In the genomic region with DNA sequence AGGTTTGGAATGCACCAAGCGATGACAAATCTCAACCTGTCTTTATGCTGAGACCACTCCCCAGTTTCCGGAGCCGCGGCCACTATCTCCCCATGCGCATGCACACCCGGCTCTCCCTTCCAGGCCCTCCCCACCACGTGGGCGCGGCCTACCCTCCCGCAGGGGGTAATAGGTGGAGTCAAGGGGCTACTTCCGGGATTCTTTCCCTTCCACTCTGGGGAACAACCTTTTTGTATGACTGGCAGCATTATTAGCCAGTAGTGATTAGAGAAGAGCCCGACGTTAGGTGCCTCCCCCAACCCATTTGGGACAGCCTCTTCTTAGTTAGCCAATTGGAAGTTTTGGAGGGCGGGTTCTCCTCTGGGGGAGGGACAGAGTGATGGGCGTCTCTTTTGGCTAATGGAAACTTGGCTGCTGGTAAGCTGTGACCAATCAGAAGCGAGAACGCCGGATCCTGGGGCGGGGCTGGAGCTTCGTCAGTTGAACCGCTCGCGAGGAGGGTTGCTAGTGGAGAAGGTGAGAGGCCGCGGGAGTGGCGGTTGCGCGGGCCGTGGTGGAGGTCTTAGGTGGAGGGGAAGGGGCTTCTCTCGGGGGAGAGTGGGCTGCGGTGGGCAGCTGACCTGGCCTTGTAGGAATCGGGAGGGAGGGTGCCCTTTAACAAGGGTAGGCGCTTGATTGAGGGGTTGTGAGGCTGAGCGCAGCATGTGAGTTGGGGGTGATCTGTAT, we compare ENCODE assay signal across 8 cellular contexts. TPM values are rescaled to one million over a fixed set of nuclear protein-coding genes. Genes with fewer than 3 reads are reported as not detected.
DNase-seq lines count a peak whose midpoint lies in the region; ATAC-seq and TF ChIP-seq lines count a peak whose summit lies in the region.

A gene with protein sequence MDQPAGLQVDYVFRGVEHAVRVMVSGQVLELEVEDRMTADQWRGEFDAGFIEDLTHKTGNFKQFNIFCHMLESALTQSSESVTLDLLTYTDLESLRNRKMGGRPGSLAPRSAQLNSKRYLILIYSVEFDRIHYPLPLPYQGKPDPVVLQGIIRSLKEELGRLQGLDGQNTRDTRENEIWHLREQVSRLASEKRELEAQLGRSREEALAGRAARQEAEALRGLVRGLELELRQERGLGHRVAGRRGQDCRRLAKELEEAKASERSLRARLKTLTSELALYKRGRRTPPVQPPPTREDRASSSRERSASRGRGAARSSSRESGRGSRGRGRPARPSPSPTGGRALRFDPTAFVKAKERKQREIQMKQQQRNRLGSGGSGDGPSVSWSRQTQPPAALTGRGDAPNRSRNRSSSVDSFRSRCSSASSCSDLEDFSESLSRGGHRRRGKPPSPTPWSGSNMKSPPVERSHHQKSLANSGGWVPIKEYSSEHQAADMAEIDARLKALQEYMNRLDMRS (plus strand): TSS at position 479 of the 726 bp plus-strand sequence. CDS start 7,552 bp downstream, outside the sequence.

- peak within 1 kb of the TSS in 1 of 2 donors; percentile 43 for H3K27ac ChIP-seq in thoracic aorta

- no peaks in the 10 kb centered on the region for H3K9me3 ChIP-seq in thoracic aorta

- peak; percentile 100 for ATAC-seq in thoracic aorta (ENCODE audit: insufficient number of reproducible peaks, low FRiP score, low read depth)

- no peaks in the 10 kb centered on the region for H3K27me3 ChIP-seq in thoracic aorta (replicated peaks; ENCODE audit: insufficient read depth)

- H3K36me3 ChIP-seq in thoracic aorta: no peaks in the 10 kb centered on the region

- DNase-seq in GM04503 (ENCODE audit: low read depth) (peak; percentile 99), HFF-Myc (ENCODE audit: extremely low read depth, low read depth) (peak; percentile 99), NAMALWA (ENCODE audit: low spot score) (peak; percentile 100), SK-MEL-5 (ENCODE audit: low read depth, low spot score) (peak; percentile 100), glomerular endothelial cell (ENCODE audit: extremely low read depth, low read depth, low spot score) (peak; percentile 100), occipital lobe (lab: John Stamatoyannopoulos, UW) (peak; percentile 98), thoracic aorta (ENCODE audit: low spot score) (peak; percentile 88)
- DNase-seq in activated naive CD4-positive, alpha-beta T cell treated with Interleukin-2 at 50 U/mL for 16 hours: peak; percentile 95

- H3K4me1 ChIP-seq in thoracic aorta (ENCODE audit: control insufficient read depth in 1 of 2, low read depth in 2 of 2): peaks cover 5 to 20% of the 10 kb centered on the region in 2 donors

- in situ Hi-C loops in SK-MEL-5 (cut with HindIII; ENCODE audit: low pct_unique_long_range_greater_than_20kb, low sequenced_read_pairs): no loop called here

- H3K4me3 ChIP-seq in HFF-Myc (replicated peaks; ENCODE audit: low read depth, low read length): peak within 1 kb of the TSS; percentile 61
- H3K4me3 ChIP-seq in thoracic aorta: peak within 1 kb of the TSS; percentile 82

- TF ChIP-seq CTCF in HFF-Myc (IDR thresholded peaks at IDR 0.05; ENCODE audit: low read depth, low read length, missing control alignments) (no peak), thoracic aorta (IDR thresholded peaks at IDR 0.05) (no peak)

RNA-seq across cellular contexts. Expression of the gene that starts here (rescaled TPM):
- total RNA-seq in SK-MEL-5 (2014; rRNA removed; shearing (Covaris generic)): 5.4 and 7.2 TPM in 2 replicates
- 15.1 and 19.8 TPM in 2 replicates for polyA plus RNA-seq in SK-MEL-5 (2015; cell fraction: cytosol; rRNA removed)
- 18.4 and 28.3 TPM in 2 replicates for polyA plus RNA-seq in SK-MEL-5 (2015; cell fraction: nucleus; rRNA removed)
- total RNA-seq in glomerular endothelial cell (11.8 and 12.0 TPM in 2 replicates), occipital lobe (5.8 TPM), thoracic aorta (10 to 100 TPM; 14.7 to 16.9 TPM)
